In genomic region chr5:167900521-167900920, GRCh38 we compare ENCODE assay signal across 19 cellular contexts.
"Had no signal": no experiment of that assay in that cellular context is flagged by ENCODE, and none has a peak within 500 bp of the region (broad histone marks: within the 10 kb centered on the region; RNA-seq: fewer than 3 reads in every experiment).

No MANE protein-coding gene starts in this region.

- H3K4me3 ChIP-seq: esophagus muscularis mucosa, gastroesophageal sphincter, mucosa of descending colon, right lobe of liver, tibial artery, upper lobe of left lung had no signal

- H3K27ac ChIP-seq: epithelial cell of prostate, esophagus muscularis mucosa, gastroesophageal sphincter, neutrophil, right lobe of liver, tibial artery, upper lobe of left lung had no signal

- ATAC-seq: effector memory CD8-positive, alpha-beta T cell; gastroesophageal sphincter; left colon; mucosa of descending colon; naive thymus-derived CD8-positive, alpha-beta T cell; right lobe of liver; stimulated activated memory B cell treated with anti-CD40 and anti-IgM and Interleukin-4, amounts not matched to agents 10 μg/mL and 1 μg/mL and 100 μg/mL, for 72 hours had no signal

- H3K9me3 ChIP-seq: esophagus muscularis mucosa, gastroesophageal sphincter, mucosa of descending colon, neutrophil, right lobe of liver, tibial artery, upper lobe of left lung had no signal

- H3K36me3 ChIP-seq: esophagus muscularis mucosa, gastroesophageal sphincter, neutrophil, right lobe of liver, tibial artery, upper lobe of left lung had no signal

- FAIRE-seq: colon, keratinocyte had no signal

- H3K4me1 ChIP-seq: esophagus muscularis mucosa, gastroesophageal sphincter, right lobe of liver, tibial artery, upper lobe of left lung had no signal

- H3K27me3 ChIP-seq: esophagus muscularis mucosa, gastroesophageal sphincter, right lobe of liver, upper lobe of left lung had no signal

- DNase-seq: cerebellar nuclear complex; effector memory CD8-positive, alpha-beta T cell; glutamatergic neuron; immature natural killer cell; left colon; mucosa of descending colon; naive thymus-derived CD8-positive, alpha-beta T cell; right lobe of liver; stimulated activated CD4-positive, alpha-beta T cell treated with anti-CD3 and anti-CD28 coated beads, Interleukin-4, amount 100 ng/mL, for 1 hour; stimulated activated CD8-positive, alpha-beta memory T cell treated with anti-CD3 and anti-CD28 coated beads, Interleukin-4, amount 100 ng/mL, for 48 hours; tibial artery; upper lobe of left lung had no signal
